4 cellular contexts compared by ENCODE assay signal in the genomic region with DNA sequence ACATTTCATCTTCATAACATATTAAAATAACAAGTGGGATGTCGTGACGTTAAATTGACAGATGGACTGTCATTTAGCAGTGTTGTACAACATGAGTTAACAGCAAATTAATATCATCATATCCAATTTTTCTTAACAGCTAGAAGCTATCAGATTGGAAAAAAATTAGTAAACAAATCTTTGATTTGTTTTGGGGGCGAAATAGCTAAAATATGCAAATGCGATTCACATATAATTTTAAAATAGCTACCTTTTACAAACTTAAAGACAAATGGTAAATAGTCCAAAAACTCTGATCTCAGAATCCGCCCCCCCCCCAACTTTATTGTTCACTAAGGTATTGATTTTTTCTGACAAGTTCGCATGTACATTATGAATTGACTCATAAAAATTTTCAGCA.
"Had no signal": no experiment of that assay in that cellular context is flagged by ENCODE, and none has a peak within 500 bp of the region (broad histone marks: within the 10 kb centered on the region; RNA-seq: fewer than 3 reads in every experiment).

No MANE protein-coding gene starts in this region.

- DNase-seq: IMR-90, KBM-7, KG1 had no signal

- FAIRE-seq: HepG2 had no signal
